ENCODE assay signal across 28 cellular contexts in genomic region chr2:1794821-1795220, GRCh38.
"Had no signal": no experiment of that assay in that cellular context is flagged by ENCODE, and none has a peak within 500 bp of the region (broad histone marks: within the 10 kb centered on the region; RNA-seq: fewer than 3 reads in every experiment).

No MANE protein-coding gene starts in this region.

- DNase-seq: activated CD4-positive, CD25-positive, alpha-beta regulatory T cell treated with anti-CD3 and anti-CD28 coated beads, Interleukin-2, amount 50 U/mL, for 72 hours; activated CD8-positive, alpha-beta memory T cell treated with anti-CD3 and anti-CD28 coated beads, Interleukin-2, amount 50 U/mL, for 4 hours; activated effector memory CD4-positive, alpha-beta T cell treated with Interleukin-2 at 50 U/mL for 16 hours; activated naive CD4-positive, alpha-beta T cell treated with anti-CD3 and anti-CD28 coated beads, Interleukin-2, amount 10 ng/mL, durations not matched to agents 7 days and 5 days; activated T-cell treated with anti-CD3 and anti-CD28 coated beads, Interleukin-2, amount 50 U/mL, for 48 hours; brain microvascular endothelial cell; caudate nucleus; dorsolateral prefrontal cortex; effector memory CD8-positive, alpha-beta T cell; head of caudate nucleus; hypothalamus; left cardiac atrium; midbrain; natural killer cell; nucleus accumbens; retina; sigmoid colon; stimulated activated CD4-positive, alpha-beta T cell treated with anti-CD3 and anti-CD28 coated beads, Interleukin-2, amount 100 ng/mL, for 48 hours; stimulated activated CD8-positive, alpha-beta memory T cell treated with anti-CD3 and anti-CD28 coated beads, Interleukin-4, amount 100 ng/mL, for 48 hours; stimulated activated naive B cell treated with anti-CD40 and anti-IgM and Interleukin-4, amounts not matched to agents 10 μg/mL and 1 μg/mL and 100 μg/mL, for 72 hours; WERI-Rb-1 had no signal

- H3K4me1 Mint-ChIP-seq: activated naive CD4-positive, alpha-beta T cell treated with anti-CD3 and anti-CD28 coated beads, Interleukin-2, amount 10 ng/mL, durations not matched to agents 7 days and 5 days had no signal

- H3K27me3 ChIP-seq: brain microvascular endothelial cell, gastroesophageal sphincter, sigmoid colon, vagina had no signal

- H3K27ac ChIP-seq: brain microvascular endothelial cell, gastroesophageal sphincter, vagina, WERI-Rb-1 had no signal

- H3K9me3 Mint-ChIP-seq: activated naive CD4-positive, alpha-beta T cell treated with anti-CD3 and anti-CD28 coated beads, Interleukin-2, amount 10 ng/mL, durations not matched to agents 7 days and 5 days; effector memory CD8-positive, alpha-beta T cell; natural killer cell; T-cell; T-helper 2 cell treated with Interferon-gamma antibody and Interleukin-4, amounts not matched to agents 5 μg/mL and 100 μg/mL, for 36 hours; type B pancreatic cell had no signal

- H3K4me3 ChIP-seq: dorsolateral prefrontal cortex, gastroesophageal sphincter, sigmoid colon, smooth muscle cell, vagina had no signal

- H3K36me3 ChIP-seq: brain microvascular endothelial cell, gastroesophageal sphincter, sigmoid colon, vagina, WERI-Rb-1 had no signal

- H3K4me1 ChIP-seq: vagina had no signal

- H3K27ac Mint-ChIP-seq: activated naive CD4-positive, alpha-beta T cell treated with anti-CD3 and anti-CD28 coated beads, Interleukin-2, amount 10 ng/mL, durations not matched to agents 7 days and 5 days; effector memory CD8-positive, alpha-beta T cell; natural killer cell; progenitor cell of endocrine pancreas; stimulated activated naive B cell treated with anti-CD40 and anti-IgM and Interleukin-4, amounts not matched to agents 10 μg/mL and 1 μg/mL and 100 μg/mL, for 72 hours; T-helper 2 cell treated with Interferon-gamma antibody and Interleukin-4, amounts not matched to agents 5 μg/mL and 100 μg/mL, for 36 hours; type B pancreatic cell had no signal

- H3K4me3 Mint-ChIP-seq: activated naive CD4-positive, alpha-beta T cell treated with anti-CD3 and anti-CD28 coated beads, Interleukin-2, amount 10 ng/mL, durations not matched to agents 7 days and 5 days; effector memory CD8-positive, alpha-beta T cell; natural killer cell; stimulated activated naive B cell treated with anti-CD40 and anti-IgM and Interleukin-4, amounts not matched to agents 10 μg/mL and 1 μg/mL and 100 μg/mL, for 72 hours; T-helper 2 cell treated with Interferon-gamma antibody and Interleukin-4, amounts not matched to agents 5 μg/mL and 100 μg/mL, for 36 hours; type B pancreatic cell had no signal

- H3K27me3 Mint-ChIP-seq: activated naive CD4-positive, alpha-beta T cell treated with anti-CD3 and anti-CD28 coated beads, Interleukin-2, amount 10 ng/mL, durations not matched to agents 7 days and 5 days; effector memory CD8-positive, alpha-beta T cell; type B pancreatic cell had no signal

- H3K9me3 ChIP-seq: gastroesophageal sphincter, sigmoid colon, vagina had no signal

- ATAC-seq: effector memory CD8-positive, alpha-beta T cell; gastroesophageal sphincter; natural killer cell; stimulated activated naive B cell treated with anti-CD40 and anti-IgM and Interleukin-4, amounts not matched to agents 10 μg/mL and 1 μg/mL and 100 μg/mL, for 72 hours had no signal

- H3K4me2 ChIP-seq: smooth muscle cell had no signal

- H3K36me3 Mint-ChIP-seq: activated naive CD4-positive, alpha-beta T cell treated with anti-CD3 and anti-CD28 coated beads, Interleukin-2, amount 10 ng/mL, durations not matched to agents 7 days and 5 days; natural killer cell; stimulated activated naive B cell treated with anti-CD40 and anti-IgM and Interleukin-4, amounts not matched to agents 10 μg/mL and 1 μg/mL and 100 μg/mL, for 72 hours; T-cell; type B pancreatic cell had no signal
